8 cellular contexts compared by ENCODE assay signal in the genomic region with DNA sequence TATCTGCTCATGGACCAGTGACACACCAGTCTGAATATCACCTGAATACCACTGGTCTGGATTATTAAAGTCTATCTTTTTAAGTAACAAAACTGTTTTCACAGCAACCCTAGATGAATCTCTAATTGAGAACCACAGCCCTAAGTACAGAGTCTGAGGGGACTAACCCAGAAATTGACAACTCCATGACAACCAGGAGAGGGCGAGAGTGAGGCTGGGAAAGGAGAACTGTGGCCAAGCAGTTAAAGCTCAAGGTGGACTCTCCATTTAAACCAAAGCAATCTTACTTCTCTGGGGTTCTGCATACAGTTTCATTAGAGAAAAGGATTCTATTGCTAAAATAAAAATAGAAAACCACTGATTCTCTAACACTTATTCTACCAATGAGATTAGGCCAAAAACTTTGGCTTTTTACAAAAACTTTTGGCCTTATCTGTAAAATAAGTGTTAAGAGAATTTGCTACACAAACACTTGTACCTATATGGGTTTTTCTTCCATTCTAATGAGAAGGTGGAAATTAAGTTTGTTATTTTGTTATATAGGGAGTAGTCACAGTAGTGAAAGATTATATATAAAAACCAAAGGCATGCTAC. TPM values are rescaled to one million over a fixed set of nuclear protein-coding genes. Genes with fewer than 3 reads are reported as not detected.
A peak's percentile ranks its signal among the peaks of the same experiment; 100 is the strongest.
DNase-seq lines count a peak whose midpoint lies in the region; ATAC-seq and TF ChIP-seq lines count a peak whose summit lies in the region.

No MANE protein-coding gene starts in this region.

- no peaks in the 10 kb centered on the region for H3K36me3 Mint-ChIP-seq in CD8-positive, alpha-beta memory T cell

- H3K4me3 Mint-ChIP-seq in CD8-positive, alpha-beta memory T cell: peak overlapping the region in 2 of 7 donors; percentile 10 to 26

- DNase-seq in CD8-positive, alpha-beta memory T cell: peak; percentile 33 to 68 (median 34)
- DNase-seq in NCI-H82 treated with DMSO at 0.1 percent for 48 hours (lab: John Stamatoyannopoulos, UW; ENCODE audit: unreplicated experiment): peak; percentile 43
- DNase-seq in activated CD8-positive, alpha-beta memory T cell treated with anti-CD3 and anti-CD28 coated beads, Interleukin-2, amount 50 U/mL, for 24 hours (ENCODE audit: extremely low read depth): peak; percentile 10
- DNase-seq in foreskin keratinocyte: no peak
- peak; percentile 22 for DNase-seq in retinal pigment epithelial cell (ENCODE audit: low read depth)
- no peak for DNase-seq in DMS79 treated with DMSO at 0.1 percent for 48 hours (lab: John Stamatoyannopoulos, UW)

- POLR2A ChIA-PET in CD8-positive, alpha-beta memory T cell (lab: Charles Lee): no interaction called here

- no peaks in the 10 kb centered on the region for H3K27me3 ChIP-seq in CD8-positive, alpha-beta memory T cell (ENCODE audit: insufficient read depth, low read length, poor library complexity, severe bottlenecking)
- no peaks in the 10 kb centered on the region for H3K27me3 ChIP-seq in foreskin keratinocyte

- peaks cover 18% of the 10 kb centered on the region for H3K4me1 ChIP-seq in CD8-positive, alpha-beta memory T cell (ENCODE audit: insufficient read depth, low read length)
- H3K4me1 ChIP-seq in foreskin keratinocyte: no peaks in the 10 kb centered on the region

- H3K27me3 Mint-ChIP-seq in CD8-positive, alpha-beta memory T cell: no peaks in the 10 kb centered on the region

- no peaks in the 10 kb centered on the region for H3K9me3 Mint-ChIP-seq in CD8-positive, alpha-beta memory T cell

- H3K4me3 ChIP-seq in CD8-positive, alpha-beta memory T cell (ENCODE audit: low read length): no peak overlapping the region
- no peak overlapping the region for H3K4me3 ChIP-seq in retinal pigment epithelial cell (ENCODE audit: low read length)

- CTCF ChIA-PET in CD8-positive, alpha-beta memory T cell (lab: Charles Lee): interaction anchor here (0.6 to 1.6 kb wide), 11 partner anchors 9 to 349 kb away, joined by 3 to 9 read pairs (median 3); no protein-coding TSS in a partner anchor

- no peak overlapping the region for H3K27ac ChIP-seq in CD8-positive, alpha-beta memory T cell (ENCODE audit: low read depth, low read length)
- H3K27ac ChIP-seq in foreskin keratinocyte: no peak overlapping the region

- no peaks in the 10 kb centered on the region for H3K9me3 ChIP-seq in CD8-positive, alpha-beta memory T cell (ENCODE audit: low read length)

- peak overlapping the region in 3 of 8 donors; percentile 15 to 51 (median 17) for H3K27ac Mint-ChIP-seq in CD8-positive, alpha-beta memory T cell

- no peaks in the 10 kb centered on the region for H3K36me3 ChIP-seq in CD8-positive, alpha-beta memory T cell (ENCODE audit: insufficient read depth, low read length)

- peaks cover 27 to 49% (median 44%) of the 10 kb centered on the region in 3 donors for H3K4me1 Mint-ChIP-seq in CD8-positive, alpha-beta memory T cell

- ATAC-seq in GM19023 (IDR thresholded peaks at IDR 0.05; ENCODE audit: unreplicated experiment) (peak; percentile 95), HG03103 (IDR thresholded peaks at IDR 0.05; ENCODE audit: low read depth, unreplicated experiment) (peak; percentile 90), foreskin keratinocyte (peak; percentile 94)

- peak; percentile 75 for TF ChIP-seq CTCF in foreskin keratinocyte (conservative IDR thresholded peaks at IDR 0.05)
- TF ChIP-seq CTCF in retinal pigment epithelial cell (conservative IDR thresholded peaks at IDR 0.05; ENCODE audit: low read depth, low read length): peak; percentile 84

RNA-seq across cellular contexts. Expression of a gene that starts 11.4 kb away (rescaled TPM):
- under 1 TPM; 0.24 to 0.42 TPM for total RNA-seq in CD8-positive, alpha-beta memory T cell
- polyA plus RNA-seq in CD8-positive, alpha-beta memory T cell: 0.07 TPM
- total RNA-seq in foreskin keratinocyte: 0.18 and 0.48 TPM in 2 replicates
- 0.07 and 0.08 TPM in 2 replicates for polyA plus RNA-seq in foreskin keratinocyte

Comparison
In these comparisons a context has a peak if more than half of its experiments do, and no peak if none do; other contexts are left out.
1. DNase-seq: peak in CD8-positive, alpha-beta memory T cell (5 of 5), NCI-H82 treated with DMSO at 0.1 percent for 48 hours (single experiment), activated CD8-positive, alpha-beta memory T cell treated with anti-CD3 and anti-CD28 coated beads, Interleukin-2, amount 50 U/mL, for 24 hours (single experiment) and retinal pigment epithelial cell (single experiment); none in foreskin keratinocyte (0 of 2) and DMS79 treated with DMSO at 0.1 percent for 48 hours (single experiment).
2. Peak in every context shown above with its lines, with median percentiles within 50 percentile points of each other: ATAC-seq.